8 cellular contexts compared by ENCODE assay signal in genomic region chr1:27527223-27527856, GRCh38. TPM values are rescaled to one million over a fixed set of nuclear protein-coding genes. Genes with fewer than 3 reads are reported as not detected.
DNase-seq lines count a peak whose midpoint lies in the region; ATAC-seq, FAIRE-seq and TF ChIP-seq lines count a peak whose summit lies in the region.

No MANE protein-coding gene starts in this region.

- peak; percentile 57 for DNase-seq in AG10803 (ENCODE audit: low read depth)
- DNase-seq in HuH-7 (ENCODE audit: low spot score) = peak; percentile 41
- DNase-seq in body of pancreas = peak in 3 of 4 donors; percentile 65 to 77 (median 68)
- DNase-seq in RCC 7860 (ENCODE audit: low spot score) = no peak

- ATAC-seq in body of pancreas (peak; percentile 3), HG03108 (IDR thresholded peaks at IDR 0.05; ENCODE audit: unreplicated experiment) (no peak)

- H3K4me2 ChIP-seq in OCI-LY3 (ENCODE audit: low read length) = peak overlapping the region; percentile 98

- H3K9ac ChIP-seq in OCI-LY3 (ENCODE audit: low read length) (peak overlapping the region; percentile 39; the same call in 1 of the 2 replicates), stomach smooth muscle (ENCODE audit: low read length in 2 of 2) (peak overlapping the region; percentile 41 to 55)

- H3K9me3 ChIP-seq in OCI-LY3 (ENCODE audit: insufficient read depth, low read length) = no peaks in the 10 kb centered on the region
- H3K9me3 ChIP-seq in body of pancreas = no peaks in the 10 kb centered on the region
- H3K9me3 ChIP-seq in stomach smooth muscle (ENCODE audit: control insufficient read depth in 2 of 2, low read length in 2 of 2) = no peaks in the 10 kb centered on the region

- 21 to 36% methylated on average over 7 to 14 of the region's 21 CpGs for WGBS in body of pancreas, 2 donors

- H4K20me1 ChIP-seq in OCI-LY3 (ENCODE audit: insufficient read depth, low read length) = no peaks in the 10 kb centered on the region

- no peak overlapping the region for H3K4me3 ChIP-seq in AG10803 (ENCODE audit: low read length)
- H3K4me3 ChIP-seq in OCI-LY3 (ENCODE audit: low read length) = peak overlapping the region; percentile 76
- H3K4me3 ChIP-seq in body of pancreas = peak overlapping the region; percentile 15 to 33
- peak overlapping the region; percentile 75 to 82 for H3K4me3 ChIP-seq in stomach smooth muscle (ENCODE audit: low read length in 2 of 2)

- peak overlapping the region; percentile 60; the same call in 1 of the 2 replicates for H2AFZ ChIP-seq in OCI-LY3 (ENCODE audit: low read depth, low read length)

- H3K27ac ChIP-seq in OCI-LY3 (ENCODE audit: low read length) (no peak overlapping the region), body of pancreas (peak overlapping the region; percentile 27 to 51 (median 40)), layer of hippocampus (ENCODE audit: low read depth, low read length) (peak overlapping the region; percentile 87), stomach smooth muscle (ENCODE audit: low read length) (peak overlapping the region; percentile 94)

- H3K4me1 ChIP-seq in OCI-LY3 (ENCODE audit: low read length) (peaks cover 18% of the 10 kb centered on the region), body of pancreas (peaks cover 29% of the 10 kb centered on the region), stomach smooth muscle (ENCODE audit: control insufficient read depth, insufficient read depth, low read length) (peaks cover 77% of the 10 kb centered on the region)

- H3K27me3 ChIP-seq in OCI-LY3 (ENCODE audit: low read depth, low read length) = peaks cover 5% of the 10 kb centered on the region; the same call in 1 of the 2 replicates
- H3K27me3 ChIP-seq in body of pancreas = no peaks in the 10 kb centered on the region
- no peaks in the 10 kb centered on the region for H3K27me3 ChIP-seq in layer of hippocampus (ENCODE audit: control insufficient read depth, insufficient read depth, low read length)
- H3K27me3 ChIP-seq in stomach smooth muscle (ENCODE audit: control insufficient read depth in 1 of 2, insufficient read depth in 2 of 2, low read length in 2 of 2) = no peaks in the 10 kb centered on the region

- TF ChIP-seq POLR2A in body of pancreas (IDR thresholded peaks at IDR 0.05) = no peak

- intact Hi-C loops in body of pancreas (cut with DNase I) = no loop called here

- no peak for FAIRE-seq in RCC 7860 (lab: Jason Lieb, UNC)

- no peaks in the 10 kb centered on the region for H3K79me2 ChIP-seq in OCI-LY3 (ENCODE audit: low read length)

- H3K36me3 ChIP-seq in OCI-LY3 (replicated peaks; ENCODE audit: low read depth, low read length) = no peaks in the 10 kb centered on the region
- no peaks in the 10 kb centered on the region for H3K36me3 ChIP-seq in body of pancreas (replicated peaks in 1 of 2; ENCODE audit: insufficient read depth in 1 of 2, low read depth in 2 of 2)
- no peaks in the 10 kb centered on the region for H3K36me3 ChIP-seq in stomach smooth muscle (ENCODE audit: control insufficient read depth in 2 of 2, insufficient read depth in 2 of 2, low read length in 2 of 2)

- no peak for TF ChIP-seq CTCF in AG10803 (conservative IDR thresholded peaks at IDR 0.05; ENCODE audit: low read length)
- no peak for TF ChIP-seq CTCF in OCI-LY3 (IDR thresholded peaks at IDR 0.05; ENCODE audit: low read depth, low read length)
- no peak for TF ChIP-seq CTCF in body of pancreas (IDR thresholded peaks at IDR 0.05)

RNA-seq across cellular contexts. Expression of gene WASF2, which starts 37.4 kb away (rescaled TPM):
- 10 to 100 TPM; 28.0 to 36.1 TPM for total RNA-seq in body of pancreas
